Comparison of ENCODE assay signal across 8 cellular contexts in genomic region chr11:36492724-36493304, GRCh38.
DNase-seq lines count a peak whose midpoint lies in the region; ATAC-seq and TF ChIP-seq lines count a peak whose summit lies in the region.
"Had no signal": no experiment of that assay in that cellular context is flagged by ENCODE, and none has a peak within 500 bp of the region (broad histone marks: within the 10 kb centered on the region; RNA-seq: fewer than 3 reads in every experiment).

No MANE protein-coding gene starts in this region.

- CTCF ChIA-PET in HEK293T (lab: Yijun Ruan, JAX) = interaction anchor here (0.7 to 1.4 kb wide), 11 partner anchors 9 to 671 kb away, joined by 3 to 10 read pairs (median 4); partner anchors contain the start of gene COMMD9

- no peaks in the 10 kb centered on the region for H3K4me1 ChIP-seq in iPS DF 6.9 (ENCODE audit: control insufficient read depth, insufficient read depth, low read length)

- H3K9me3 ChIP-seq in iPS DF 6.9 (ENCODE audit: control insufficient read depth, insufficient read depth, low read length) = no peaks in the 10 kb centered on the region

- H3K27me3 ChIP-seq in iPS DF 6.9 (ENCODE audit: control insufficient read depth, insufficient read depth, low read length) = no peaks in the 10 kb centered on the region

- H3K4me3 ChIP-seq in astrocyte of the cerebellum (ENCODE audit: low read depth, low read length) (no peak overlapping the region), iPS DF 6.9 (ENCODE audit: low read length) (no peak overlapping the region)

- TF ChIP-seq CTCF in astrocyte of the cerebellum (IDR thresholded peaks at IDR 0.05; ENCODE audit: low read depth, low read length, missing control alignments) = peak; percentile 76

- H3K36me3 ChIP-seq in iPS DF 6.9 (ENCODE audit: control insufficient read depth, insufficient read depth, low read length) = peaks cover 9% of the 10 kb centered on the region; the same call in 1 of the 2 replicates

- no peak overlapping the region for H3K27ac ChIP-seq in iPS DF 6.9 (ENCODE audit: low read length)

- in situ Hi-C loops in astrocyte of the cerebellum (cut with HindIII; ENCODE audit: low sequenced_read_pairs) = no loop called here

- no peak for ATAC-seq in stimulated activated naive CD8-positive, alpha-beta T cell treated with anti-CD3 and anti-CD28 coated beads, Interleukin-15, Interleukin-2, amounts not matched to agents 100 U/mL and 50 U/mL, for 24 hours

- POLR2A ChIA-PET in HEK293T (lab: Yijun Ruan, JAX) = interaction anchor here (0.6 to 1.4 kb wide), 3 partner anchors 13 to 203 kb away, joined by 3 to 4 read pairs (median 3); partner anchors contain the start of genes COMMD9 and TRAF6

- DNase-seq in EL = peak; percentile 61
- peak; percentile 50 for DNase-seq in HEK293T (ENCODE audit: extremely low spot score)
- DNase-seq in NCI-H526 (lab: John Stamatoyannopoulos, UW) = peak; percentile 29 to 61
- DNase-seq in astrocyte of the cerebellum (ENCODE audit: low read depth) = no peak
- DNase-seq in iPS DF 6.9 (ENCODE audit: low read depth, low spot score) = peak; percentile 27
- DNase-seq in stimulated activated naive CD8-positive, alpha-beta T cell treated with anti-CD3 and anti-CD28 coated beads, Interleukin-15, Interleukin-2, amounts not matched to agents 100 U/mL and 50 U/mL, for 24 hours = peak; percentile 15
- no peak for DNase-seq in activated CD4-positive, CD25-positive, alpha-beta regulatory T cell treated with anti-CD3 and anti-CD28 coated beads, Interleukin-2, amount 50 U/mL, for 72 hours
- DNase-seq: activated T-cell treated with anti-CD3 and anti-CD28 coated beads, Interleukin-2, amount 50 U/mL, for 4 hours had no signal

TF ChIP-seq in HEK293T, 16 proteins besides CTCF, POLR2A, EP300 and RAD21:
- TF ChIP-seq HDGF (IDR thresholded peaks at IDR 0.05; ENCODE audit: borderline replicate concordance) (no peak), NFRKB (IDR thresholded peaks at IDR 0.05) (no peak), L3MBTL2 (conservative IDR thresholded peaks at IDR 0.05) (no peak), ELF4 (IDR thresholded peaks at IDR 0.05) (no peak), SP1 (IDR thresholded peaks at IDR 0.05) (no peak), TARDBP (IDR thresholded peaks at IDR 0.05) (no peak), SUZ12 (IDR thresholded peaks at IDR 0.05) (no peak), CTBP1 (IDR thresholded peaks at IDR 0.05; ENCODE audit: borderline replicate concordance) (no peak), ARNT (IDR thresholded peaks at IDR 0.05) (no peak), FOXK2 (IDR thresholded peaks at IDR 0.05) (no peak), LEF1 (IDR thresholded peaks at IDR 0.05; ENCODE audit: borderline replicate concordance) (no peak), FOXM1 (IDR thresholded peaks at IDR 0.05; ENCODE audit: borderline replicate concordance) (no peak), PKNOX1 (IDR thresholded peaks at IDR 0.05) (no peak), BHLHE40 (IDR thresholded peaks at IDR 0.05; ENCODE audit: borderline replicate concordance) (no peak), FOXA1 (IDR thresholded peaks at IDR 0.05) (no peak), ZNF384 (IDR thresholded peaks at IDR 0.05) (no peak)

Comparison
In these comparisons a context has a peak if more than half of its experiments do, and no peak if none do; other contexts are left out.
1. DNase-seq: peak in EL (single experiment), HEK293T (single experiment), NCI-H526 (2 of 2), iPS DF 6.9 (single experiment) and stimulated activated naive CD8-positive, alpha-beta T cell treated with anti-CD3 and anti-CD28 coated beads, Interleukin-15, Interleukin-2, amounts not matched to agents 100 U/mL and 50 U/mL, for 24 hours (single experiment); none in astrocyte of the cerebellum (single experiment) and activated CD4-positive, CD25-positive, alpha-beta regulatory T cell treated with anti-CD3 and anti-CD28 coated beads, Interleukin-2, amount 50 U/mL, for 72 hours (single experiment).